In genomic region chr2:181228661-181229060, GRCh38 we compare ENCODE assay signal across 36 cellular contexts.
"Had no signal": no experiment of that assay in that cellular context is flagged by ENCODE, and none has a peak within 500 bp of the region (broad histone marks: within the 10 kb centered on the region; RNA-seq: fewer than 3 reads in every experiment).

No MANE protein-coding gene starts in this region.

- ATAC-seq: activated CD8-positive, alpha-beta T cell treated with anti-CD3 and anti-CD28 coated beads for 36 hours; activated naive CD8-positive, alpha-beta T cell treated with anti-CD3 and anti-CD28 coated beads, Interleukin-2, amount 50 U/mL, for 24 hours; activated T-cell treated with anti-CD3 and anti-CD28 coated beads, Interleukin-2, amount 50 U/mL, for 4 hours; activated T-cell treated with anti-CD3 and anti-CD28 coated beads, Interleukin-2, amount 50 U/mL, for 72 hours; activated T-helper 17 cell treated with anti-CD3 and anti-CD28 coated beads, Interleukin-2, amount 50 U/mL, for 72 hours had no signal

- H3K9me3 Mint-ChIP-seq: activated B cell treated with CpG ODN at 0.5 μM for 24 hours; activated naive CD4-positive, alpha-beta T cell treated with anti-CD3 and anti-CD28 coated beads for 36 hours; activated naive CD8-positive, alpha-beta T cell treated with anti-CD3 and anti-CD28 coated beads, Interleukin-2, amount 10 ng/mL, durations not matched to agents 7 days and 5 days; brain had no signal

- H3K27me3 ChIP-seq: ascending aorta, cardiac muscle cell had no signal

- H3K27ac ChIP-seq: ascending aorta, cardiac muscle cell, VCaP had no signal

- H3K4me1 ChIP-seq: ascending aorta had no signal

- H3K27ac Mint-ChIP-seq: activated B cell treated with CpG ODN at 0.5 μM for 24 hours; activated CD4-positive, alpha-beta memory T cell treated with anti-CD3 and anti-CD28 coated beads for 36 hours; activated CD4-positive, alpha-beta T cell treated with anti-CD3 and anti-CD28 coated beads, Interleukin-2, amount 10 ng/mL, durations not matched to agents 24 days and 14 days; activated CD8-positive, alpha-beta T cell treated with anti-CD3 and anti-CD28 coated beads for 36 hours; activated naive CD4-positive, alpha-beta T cell treated with anti-CD3 and anti-CD28 coated beads for 36 hours; activated naive CD8-positive, alpha-beta T cell; activated naive CD8-positive, alpha-beta T cell treated with anti-CD3 and anti-CD28 coated beads, Interleukin-2, amount 10 ng/mL, durations not matched to agents 7 days and 5 days; activated naive CD8-positive, alpha-beta T cell treated with anti-CD3 and anti-CD28 coated beads, Interleukin-2, amount 50 U/mL, for 24 hours; activated T-cell treated with anti-CD3 and anti-CD28 coated beads, Interleukin-2, amount 50 U/mL, for 72 hours; activated T-helper 1 cell treated with anti-CD3 and anti-CD28 coated beads, Interleukin-12 subunit alpha, Interleukin-12 subunit beta, Interleukin-2, Interleukin-4 antibody, amounts not matched to agents 30 ng/mL and 10 ng/mL and 1 ng/mL, durations not matched to agents 14 hours and 24 hours and 36 hours; activated T-helper 17 cell treated with anti-CD3 and anti-CD28 coated beads, Interleukin-2, amount 50 U/mL, for 72 hours; brain; T-helper 1 cell treated with Interleukin-12 subunit alpha and Interleukin-12 subunit beta and Interleukin-4 antibody, amounts not matched to agents 30 μg/mL and 1 μg/mL, for 36 hours; T-helper 2 cell treated with Interferon-gamma antibody and Interleukin-4, amounts not matched to agents 5 μg/mL and 100 μg/mL, for 36 hours had no signal

- DNase-seq: activated B cell treated with CpG ODN at 0.5 μM for 24 hours; activated CD4-positive, alpha-beta memory T cell treated with anti-CD3 and anti-CD28 coated beads for 36 hours; activated CD4-positive, alpha-beta T cell treated with anti-CD3 and anti-CD28 coated beads for 4 hours; activated CD4-positive, alpha-beta T cell treated with anti-CD3 and anti-CD28 coated beads, Interleukin-2, amount 10 ng/mL, durations not matched to agents 24 days and 14 days; activated CD4-positive, alpha-beta T cell treated with anti-CD3 and anti-CD28 coated beads, Interleukin-2, amount 50 U/mL, for 1 hour; activated CD4-positive, alpha-beta T cell treated with anti-CD3 and anti-CD28 coated beads, Interleukin-2, amount 50 U/mL, for 4 hours; activated CD4-positive, CD25-positive, alpha-beta regulatory T cell treated with anti-CD3 and anti-CD28 coated beads, Interleukin-2, amount 50 U/mL, for 72 hours; activated CD8-positive, alpha-beta memory T cell treated with anti-CD3 and anti-CD28 coated beads, Interleukin-2, amount 50 U/mL, for 4 hours; activated CD8-positive, alpha-beta T cell treated with anti-CD3 and anti-CD28 coated beads for 36 hours; activated effector memory CD4-positive, alpha-beta T cell treated with anti-CD3 and anti-CD28 coated beads, Interleukin-2, amount 50 U/mL, for 16 hours; activated gamma-delta T cell treated with Interleukin-2 at 50 U/mL for 16 hours; activated naive CD4-positive, alpha-beta T cell; activated naive CD4-positive, alpha-beta T cell treated with anti-CD3 and anti-CD28 coated beads for 36 hours; activated naive CD4-positive, alpha-beta T cell treated with anti-CD3 and anti-CD28 coated beads, Interleukin-2, amount 50 U/mL, for 16 hours; activated naive CD8-positive, alpha-beta T cell treated with anti-CD3 and anti-CD28 coated beads, Interleukin-2, amount 10 ng/mL, durations not matched to agents 7 days and 5 days; activated naive CD8-positive, alpha-beta T cell treated with anti-CD3 and anti-CD28 coated beads, Interleukin-2, amount 50 U/mL, for 24 hours; activated T-cell treated with anti-CD3 and anti-CD28 coated beads for 4 hours; activated T-cell treated with anti-CD3 and anti-CD28 coated beads, Interleukin-2, amount 50 U/mL, for 1 hour; activated T-cell treated with anti-CD3 and anti-CD28 coated beads, Interleukin-2, amount 50 U/mL, for 4 hours; activated T-cell treated with anti-CD3 and anti-CD28 coated beads, Interleukin-2, amount 50 U/mL, for 72 hours; amygdala; anterior cingulate cortex; caudate nucleus; cerebellar nuclear complex; T-helper 1 cell; T-helper 2 cell; T-helper 9 cell had no signal

- H3K36me3 Mint-ChIP-seq: brain had no signal
